Comparison of ENCODE assay signal across 8 cellular contexts in the genomic region with DNA sequence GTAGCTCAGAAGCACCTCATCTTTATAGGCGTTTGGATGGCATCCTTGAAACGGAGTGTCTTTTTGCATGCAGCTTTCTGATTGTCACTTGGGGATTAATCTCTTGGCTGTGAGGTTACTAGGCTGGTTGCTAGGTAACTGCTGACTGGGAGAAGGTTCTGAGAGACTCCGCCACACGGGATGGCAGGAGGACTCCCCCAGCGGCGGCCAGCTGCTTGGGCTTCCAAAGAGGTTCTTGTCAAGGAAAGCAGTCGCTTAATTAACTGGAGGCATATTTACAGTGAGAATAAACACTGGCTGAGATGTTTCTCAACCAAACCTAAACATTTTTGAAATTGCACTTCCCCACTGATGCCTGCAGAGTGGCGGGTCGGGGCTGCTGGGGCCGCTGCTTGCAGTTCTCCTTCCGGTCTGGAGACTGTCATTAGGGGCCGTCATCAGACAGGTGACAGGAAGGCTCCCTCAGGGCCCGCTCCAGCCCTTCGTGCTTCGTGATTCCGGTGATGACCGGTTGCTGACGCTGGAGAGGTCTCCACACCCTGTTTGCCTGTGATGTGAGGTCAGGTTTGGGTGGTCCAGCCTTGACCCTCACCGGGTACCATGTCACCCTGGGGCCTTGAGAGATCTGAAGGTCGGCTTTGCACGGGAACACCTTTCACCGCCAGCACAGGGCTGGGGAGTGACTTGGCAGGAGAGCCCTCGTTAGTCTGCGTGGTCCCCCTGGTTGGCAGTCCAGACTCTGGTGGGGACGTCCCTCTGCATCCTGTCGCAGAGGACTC. TPM values are rescaled to one million over a fixed set of nuclear protein-coding genes. Genes with fewer than 3 reads are reported as not detected.
DNase-seq lines count a peak whose midpoint lies in the region; ATAC-seq lines count a peak whose summit lies in the region.

No MANE protein-coding gene starts in this region.

- H3K4ac ChIP-seq in mesendoderm (ENCODE audit: low read depth, low read length) = no peak overlapping the region

- H3K36me3 ChIP-seq in H7 (replicated peaks; ENCODE audit: control insufficient read depth, insufficient read depth, low read length) (peaks cover 2% of the 10 kb centered on the region), mesendoderm (ENCODE audit: control insufficient read depth, insufficient read depth, low read length) (no peaks in the 10 kb centered on the region)

- no peak overlapping the region for H3K9ac ChIP-seq in mesendoderm (ENCODE audit: low read length)

- WGBS in mesendoderm (ENCODE audit: extremely low coverage, insufficient coverage, low lambda C conversion rate) = no CpG with 5 or more reads among the region's 26 CpGs

- H3K4me3 ChIP-seq in H7 (ENCODE audit: insufficient read depth, low read depth, low read length) (no peak overlapping the region), mesendoderm (ENCODE audit: low read length) (no peak overlapping the region)

- no peak overlapping the region for H4K5ac ChIP-seq in mesendoderm (ENCODE audit: low read length)

- H3K27me3 ChIP-seq in H7 (ENCODE audit: control insufficient read depth, insufficient read depth, low read length) (no peaks in the 10 kb centered on the region; the same call in 1 of the 2 replicates), mesendoderm (ENCODE audit: insufficient read depth, low read length, poor library complexity) (no peaks in the 10 kb centered on the region)

- H2BK120ac ChIP-seq in mesendoderm (ENCODE audit: low read depth, low read length) = no peak overlapping the region

- DNase-seq in ELF-1 (ENCODE audit: low read depth, low spot score) (peak; percentile 71), H7 (peak; percentile 85), RPMI7951 (ENCODE audit: low read depth) (peak; percentile 5), mesendoderm (peak; percentile 80), activated gamma-delta T cell treated with Interleukin-2 at 50 U/mL for 16 hours (no peak), foreskin melanocyte (no peak)

- H3K56ac ChIP-seq in mesendoderm (ENCODE audit: low read length) = no peak overlapping the region

- no peaks in the 10 kb centered on the region for H3K4me1 ChIP-seq in mesendoderm (ENCODE audit: control insufficient read depth, low read depth, low read length)

- H3K79me2 ChIP-seq in mesendoderm (ENCODE audit: control insufficient read depth, insufficient read depth, low read length) = no peaks in the 10 kb centered on the region

- no peak overlapping the region for H3K18ac ChIP-seq in mesendoderm (ENCODE audit: low read length)

- H2BK5ac ChIP-seq in mesendoderm (ENCODE audit: low read length) = no peak overlapping the region

- H2BK15ac ChIP-seq in mesendoderm (replicated peaks; ENCODE audit: low read depth) = no peak overlapping the region

- H3K4me2 ChIP-seq in mesendoderm (ENCODE audit: low read length) = no peak overlapping the region

- ATAC-seq in HG02678 (IDR thresholded peaks at IDR 0.05; ENCODE audit: unreplicated experiment) (no peak), GM18517 (IDR thresholded peaks at IDR 0.05; ENCODE audit: unreplicated experiment) (no peak)

- H3K27ac ChIP-seq in mesendoderm (ENCODE audit: low read depth, low read length) = no peak overlapping the region

- H4K8ac ChIP-seq in mesendoderm (ENCODE audit: low read depth, low read length) = no peak overlapping the region

- H3K79me1 ChIP-seq in mesendoderm (ENCODE audit: low read length) = no peaks in the 10 kb centered on the region

- H2AK5ac ChIP-seq in mesendoderm (ENCODE audit: low read length) = no peak overlapping the region

- no peak overlapping the region for H3K23ac ChIP-seq in mesendoderm (ENCODE audit: low read length)

RNA-seq across cellular contexts. Expression of gene NSG1, which starts 9.1 kb away (rescaled TPM):
- total RNA-seq in H7 (2014; rRNA removed; shearing (Covaris generic)) = 25.3 and 31.1 TPM in 2 replicates
- total RNA-seq in RPMI7951 (2014; rRNA removed; shearing (Covaris generic)) = not detected in 2 replicates
- polyA plus RNA-seq in mesendoderm (2013, experiment 1 of 2) = 24.5 TPM
- polyA plus RNA-seq in mesendoderm (2013, experiment 2 of 2) = 28.1 TPM

Comparison
In these comparisons a context has a peak if more than half of its experiments do, and no peak if none do; other contexts are left out.
1. DNase-seq: peak in ELF-1 (single experiment), H7 (single experiment), RPMI7951 (single experiment) and mesendoderm (single experiment); none in activated gamma-delta T cell treated with Interleukin-2 at 50 U/mL for 16 hours (single experiment) and foreskin melanocyte (single experiment).
2. RNA of gene NSG1, which starts 9.1 kb away (total RNA-seq): 25.3 to 31.1 TPM in H7; not detected in RPMI7951; every median in the first group is over 10 times any median in the second.